22 cellular contexts compared by ENCODE assay signal in genomic region chr6:120945905-120946594, GRCh38.
A peak's percentile ranks its signal among the peaks of the same experiment; 100 is the strongest.
DNase-seq lines count a peak whose midpoint lies in the region; ATAC-seq, FAIRE-seq and TF ChIP-seq lines count a peak whose summit lies in the region.
"Had no signal": no experiment of that assay in that cellular context is flagged by ENCODE, and none has a peak within 500 bp of the region (broad histone marks: within the 10 kb centered on the region; RNA-seq: fewer than 3 reads in every experiment).

No MANE protein-coding gene starts in this region.

- TF ChIP-seq POLR2A in GM12891 (IDR thresholded peaks at IDR 0.05; ENCODE audit: low read depth, low read length), result no peak

- H3K4me3 ChIP-seq in H7 (ENCODE audit: insufficient read depth, low read depth, low read length), result no peak overlapping the region
- H3K4me3 ChIP-seq: esophagus muscularis mucosa, heart right ventricle, ovary, smooth muscle cell, vagina had no signal

- ATAC-seq in GM19328 (IDR thresholded peaks at IDR 0.05; ENCODE audit: unreplicated experiment) (peak; percentile 68), HG02623 (IDR thresholded peaks at IDR 0.05; ENCODE audit: unreplicated experiment) (peak; percentile 66), HG03175 (IDR thresholded peaks at IDR 0.05; ENCODE audit: unreplicated experiment) (peak; percentile 68), HG03045 (IDR thresholded peaks at IDR 0.05; ENCODE audit: unreplicated experiment) (no peak)
- ATAC-seq: heart right ventricle; left cardiac atrium; SK-N-SH treated with all-trans-retinoic acid at 6 μM for 48 hours; stimulated activated naive CD8-positive, alpha-beta T cell treated with anti-CD3 and anti-CD28 coated beads, Interleukin-15, amount 100 ng/mL, for 72 hours had no signal

- no peaks in the 10 kb centered on the region for H3K27me3 ChIP-seq in H7 (ENCODE audit: control insufficient read depth, insufficient read depth, low read length)
- H3K27me3 ChIP-seq: esophagus muscularis mucosa, heart right ventricle, ovary, vagina had no signal

- no peaks in the 10 kb centered on the region for H3K36me3 ChIP-seq in H7 (replicated peaks; ENCODE audit: control insufficient read depth, insufficient read depth, low read length)
- H3K36me3 ChIP-seq: esophagus muscularis mucosa, heart right ventricle, ovary, vagina had no signal

- no peak for FAIRE-seq in GM12891 (lab: Jason Lieb, UNC)

- no peak for DNase-seq in GM12891 (ENCODE audit: insufficient read length, low spot score)
- DNase-seq in H7, result no peak
- no peak for DNase-seq in globus pallidus (ENCODE audit: low spot score)
- no peak for DNase-seq in T1000 (lab: John Stamatoyannopoulos, UW)
- DNase-seq: activated CD8-positive, alpha-beta memory T cell treated with anti-CD3 and anti-CD28 coated beads for 24 hours; activated effector memory CD4-positive, alpha-beta T cell treated with Interleukin-2 at 50 U/mL for 16 hours; DMS79 treated with DMSO at 0.1 percent for 48 hours; heart right ventricle; left cardiac atrium; NCI-H1092 treated with DMSO at 0.1 percent for 48 hours; NCI-H446; OCI-M1; ovary; stimulated activated naive CD8-positive, alpha-beta T cell treated with anti-CD3 and anti-CD28 coated beads, Interleukin-15, amount 100 ng/mL, for 72 hours had no signal

TF ChIP-seq in GM12891, 5 proteins besides CTCF, POLR2A, EP300 and RAD21:
- no peak for TF ChIP-seq POU2F2 (IDR thresholded peaks at IDR 0.05; ENCODE audit: low read depth, low read length)
- peak; percentile 61 for TF ChIP-seq SPI1 (IDR thresholded peaks at IDR 0.05; ENCODE audit: low read depth, low read length)
